In the genomic region with DNA sequence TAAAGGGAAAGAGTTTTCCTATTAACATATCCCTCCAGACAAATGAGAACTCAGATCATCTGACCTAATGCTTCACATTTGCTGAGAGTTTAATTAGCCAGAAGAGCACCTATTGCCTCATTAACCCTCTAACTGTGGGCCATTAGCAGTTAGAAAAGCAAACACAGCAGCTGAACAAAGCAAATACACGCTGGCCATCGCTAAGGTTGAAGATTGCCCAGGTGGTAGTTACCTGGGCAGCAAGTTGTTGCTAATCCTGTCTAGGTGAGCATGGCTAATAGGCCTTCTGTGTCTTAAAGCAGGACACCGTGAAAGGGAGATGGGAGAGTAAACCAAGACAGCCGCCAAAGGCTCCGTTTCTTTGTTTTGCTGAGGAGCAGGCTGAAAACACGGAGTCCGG, we compare ENCODE assay signal across 19 cellular contexts. TPM values are rescaled to one million over a fixed set of nuclear protein-coding genes. Genes with fewer than 3 reads are reported as not detected.
DNase-seq lines count a peak whose midpoint lies in the region; ATAC-seq and TF ChIP-seq lines count a peak whose summit lies in the region.
"Had no signal": no experiment of that assay in that cellular context is flagged by ENCODE, and none has a peak within 500 bp of the region (broad histone marks: within the 10 kb centered on the region; RNA-seq: fewer than 3 reads in every experiment).

No MANE protein-coding gene starts in this region.

- H3K4me3 ChIP-seq in DND-41 (ENCODE audit: low read depth in 1 of 2, low read length in 2 of 2), result no peak overlapping the region
- H3K4me3 ChIP-seq: coronary artery, K562, Peyer's patch had no signal

- ATAC-seq in DND-41 (ENCODE audit: insufficient read depth, low read depth) (no peak), HG03175 (IDR thresholded peaks at IDR 0.05; ENCODE audit: unreplicated experiment) (no peak)
- ATAC-seq: foreskin keratinocyte, K562 had no signal

- no peak for TF ChIP-seq CTCF in DND-41 (IDR thresholded peaks at IDR 0.05; ENCODE audit: borderline replicate concordance, extremely low read depth, low read length, poor library complexity, severe bottlenecking)

- no peak overlapping the region for H2AFZ ChIP-seq in DND-41 (ENCODE audit: low read depth, low read length)

- H3K27ac ChIP-seq in DND-41 (ENCODE audit: low read length), result peak overlapping the region; percentile 61; the same call in 1 of the 2 replicates
- H3K27ac ChIP-seq: coronary artery, foreskin keratinocyte, Peyer's patch had no signal

- intact Hi-C loops in activated CD4-positive, alpha-beta T cell treated with anti-CD3 and anti-CD28 coated beads, Interleukin-2, amount 10 ng/mL, durations not matched to agents 24 days and 14 days (cut with micrococcal nuclease), result no loop called here

- no peaks in the 10 kb centered on the region for H3K36me3 ChIP-seq in DND-41 (ENCODE audit: insufficient read depth, low read length)
- H3K36me3 ChIP-seq: Peyer's patch had no signal

- peaks cover 11% of the 10 kb centered on the region for H3K36me3 Mint-ChIP-seq in activated CD4-positive, alpha-beta T cell treated with anti-CD3 and anti-CD28 coated beads, Interleukin-2, amount 10 ng/mL, durations not matched to agents 24 days and 14 days (ENCODE audit: low read depth)
- H3K36me3 Mint-ChIP-seq: brain had no signal

- no peaks in the 10 kb centered on the region for H4K20me1 ChIP-seq in DND-41 (ENCODE audit: insufficient read depth, low read length)

- peaks cover 49% of the 10 kb centered on the region for H3K4me1 ChIP-seq in DND-41 (ENCODE audit: insufficient read depth, low read length)
- H3K4me1 ChIP-seq: Peyer's patch had no signal

- DNase-seq in DND-41 (no peak), NCI-H1417 treated with DMSO at 0.1 percent for 48 hours (lab: John Stamatoyannopoulos, UW) (peak; percentile 59), NCI-H69 (lab: John Stamatoyannopoulos, UW) (peak; percentile 96), left kidney (ENCODE audit: low read depth, low spot score) (peak; percentile 25), HK-2 (ENCODE audit: unreplicated experiment) (no peak), SKM-1 (lab: John Stamatoyannopoulos, UW; ENCODE audit: unreplicated experiment) (no peak)
- no peak for DNase-seq in activated CD4-positive, alpha-beta T cell treated with anti-CD3 and anti-CD28 coated beads, Interleukin-2, amount 10 ng/mL, durations not matched to agents 24 days and 14 days
- DNase-seq: activated CD4-positive, alpha-beta T cell treated with anti-CD3 and anti-CD28 coated beads for 4 hours; activated naive CD4-positive, alpha-beta T cell treated with anti-CD3 and anti-CD28 coated beads for 36 hours; foreskin keratinocyte; Peyer's patch; SK-N-SH had no signal

- no peaks in the 10 kb centered on the region for H3K79me2 ChIP-seq in DND-41 (ENCODE audit: insufficient read depth, low read length)

- H3K4me1 Mint-ChIP-seq in activated CD4-positive, alpha-beta T cell treated with anti-CD3 and anti-CD28 coated beads, Interleukin-2, amount 10 ng/mL, durations not matched to agents 24 days and 14 days, result peaks cover 41% of the 10 kb centered on the region
- H3K4me1 Mint-ChIP-seq: brain had no signal

- no peaks in the 10 kb centered on the region for H3K27me3 Mint-ChIP-seq in activated CD4-positive, alpha-beta T cell treated with anti-CD3 and anti-CD28 coated beads, Interleukin-2, amount 10 ng/mL, durations not matched to agents 24 days and 14 days

- H3K27ac Mint-ChIP-seq in activated CD4-positive, alpha-beta T cell treated with anti-CD3 and anti-CD28 coated beads, Interleukin-2, amount 10 ng/mL, durations not matched to agents 24 days and 14 days, result no peak overlapping the region
- H3K27ac Mint-ChIP-seq: activated naive CD4-positive, alpha-beta T cell treated with anti-CD3 and anti-CD28 coated beads for 36 hours; brain had no signal

- peaks cover 10% of the 10 kb centered on the region for H3K9me3 Mint-ChIP-seq in activated CD4-positive, alpha-beta T cell treated with anti-CD3 and anti-CD28 coated beads, Interleukin-2, amount 10 ng/mL, durations not matched to agents 24 days and 14 days
- H3K9me3 Mint-ChIP-seq: activated naive CD4-positive, alpha-beta T cell treated with anti-CD3 and anti-CD28 coated beads for 36 hours had no signal

- no peaks in the 10 kb centered on the region for H3K9me3 ChIP-seq in DND-41 (ENCODE audit: insufficient read depth, low read length, severe bottlenecking)
- H3K9me3 ChIP-seq: Peyer's patch, SK-N-SH had no signal

- H3K27me3 ChIP-seq in DND-41 (ENCODE audit: insufficient read depth, low read length, poor library complexity), result no peaks in the 10 kb centered on the region
- H3K27me3 ChIP-seq: foreskin keratinocyte, Peyer's patch had no signal

- no peak overlapping the region for H3K9ac ChIP-seq in DND-41 (ENCODE audit: low read depth, low read length)
- H3K9ac ChIP-seq: SK-N-SH had no signal

- no peak overlapping the region for H3K4me2 ChIP-seq in DND-41 (ENCODE audit: insufficient read depth, low read length)
- H3K4me2 ChIP-seq: SK-N-SH had no signal

- no peak overlapping the region for H3K4me3 Mint-ChIP-seq in activated CD4-positive, alpha-beta T cell treated with anti-CD3 and anti-CD28 coated beads, Interleukin-2, amount 10 ng/mL, durations not matched to agents 24 days and 14 days
- H3K4me3 Mint-ChIP-seq: activated naive CD4-positive, alpha-beta T cell treated with anti-CD3 and anti-CD28 coated beads for 36 hours; brain had no signal

RNA-seq across cellular contexts. Expression of a gene that starts 49.9 kb away (rescaled TPM):
- not detected in 2 replicates for total RNA-seq in activated CD4-positive, alpha-beta T cell treated with anti-CD3 and anti-CD28 coated beads, Interleukin-2, amount 10 ng/mL, durations not matched to agents 24 days and 14 days
- total RNA-seq: activated naive CD4-positive, alpha-beta T cell treated with anti-CD3 and anti-CD28 coated beads for 36 hours; endothelial cell of umbilical vein; foreskin keratinocyte; K562; mesenteric fat pad; temporal lobe had no signal

Comparison
In these comparisons a context has a peak if more than half of its experiments do, and no peak if none do; other contexts are left out.
1. DNase-seq: peak in NCI-H1417 treated with DMSO at 0.1 percent for 48 hours (single experiment), NCI-H69 (single experiment) and left kidney (single experiment); none in DND-41 (single experiment), HK-2 (single experiment), SKM-1 (single experiment) and activated CD4-positive, alpha-beta T cell treated with anti-CD3 and anti-CD28 coated beads, Interleukin-2, amount 10 ng/mL, durations not matched to agents 24 days and 14 days (single experiment).